ENCODE assay signal across 19 cellular contexts in the genomic region with DNA sequence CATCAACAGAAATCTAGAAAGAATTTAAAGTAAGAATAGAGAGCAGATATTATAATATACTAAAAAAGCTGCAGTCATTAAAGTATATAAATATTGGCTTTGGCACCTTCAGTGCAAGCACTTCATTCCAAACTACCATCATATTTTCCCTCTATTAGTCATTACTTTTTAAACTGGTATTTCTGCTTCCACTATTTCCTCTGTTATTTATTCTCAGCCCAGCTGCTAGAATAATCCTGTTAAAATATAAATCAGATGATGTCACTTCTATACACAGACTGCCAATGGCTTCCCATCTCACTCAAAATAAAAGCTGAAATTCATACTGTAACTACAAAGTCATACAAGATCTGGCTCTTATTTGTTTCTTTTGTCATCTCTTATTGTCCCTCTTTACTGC.
"Had no signal": no experiment of that assay in that cellular context is flagged by ENCODE, and none has a peak within 500 bp of the region (broad histone marks: within the 10 kb centered on the region; RNA-seq: fewer than 3 reads in every experiment).

No MANE protein-coding gene starts in this region.

- H3K9me3 ChIP-seq: left ventricle myocardium inferior, mucosa of descending colon, neutrophil, right atrium auricular region, suprapubic skin had no signal

- H3K36me3 Mint-ChIP-seq: activated naive CD8-positive, alpha-beta T cell treated with anti-CD3 and anti-CD28 coated beads for 36 hours; natural killer cell had no signal

- H3K4me1 ChIP-seq: left ventricle myocardium inferior, right atrium auricular region, suprapubic skin had no signal

- H3K27me3 ChIP-seq: dorsolateral prefrontal cortex, neutrophil, right atrium auricular region, suprapubic skin had no signal

- H3K4me3 ChIP-seq: dorsolateral prefrontal cortex, left ventricle myocardium inferior, mucosa of descending colon, right atrium auricular region, suprapubic skin had no signal

- H3K36me3 ChIP-seq: left ventricle myocardium inferior, neutrophil, right atrium auricular region, suprapubic skin had no signal

- ATAC-seq: activated CD4-positive, alpha-beta T cell treated with anti-CD3 and anti-CD28 coated beads for 36 hours; activated CD8-positive, alpha-beta T cell treated with anti-CD3 and anti-CD28 coated beads for 36 hours; activated T-cell treated with anti-CD3 and anti-CD28 coated beads, Interleukin-2, amount 50 U/mL, for 4 hours; mucosa of descending colon; natural killer cell; stimulated activated naive CD8-positive, alpha-beta T cell treated with anti-CD3 and anti-CD28 coated beads, Interleukin-15, Interleukin-2, amounts not matched to agents 100 U/mL and 50 U/mL, for 24 hours; T-helper 17 cell had no signal

- H3K9me3 Mint-ChIP-seq: activated CD8-positive, alpha-beta T cell treated with anti-CD3 and anti-CD28 coated beads for 36 hours; activated naive CD8-positive, alpha-beta T cell treated with anti-CD3 and anti-CD28 coated beads for 36 hours; activated T-cell treated with anti-CD3 and anti-CD28 coated beads, Interleukin-2, amount 50 U/mL, for 4 hours; endodermal cell; natural killer cell had no signal

- H3K27ac Mint-ChIP-seq: activated CD4-positive, alpha-beta T cell treated with anti-CD3 and anti-CD28 coated beads for 36 hours; activated CD8-positive, alpha-beta T cell treated with anti-CD3 and anti-CD28 coated beads for 36 hours; activated naive CD8-positive, alpha-beta T cell treated with anti-CD3 and anti-CD28 coated beads for 36 hours; endodermal cell; memory B cell; natural killer cell; progenitor cell of endocrine pancreas; T-helper 17 cell had no signal

- H3K27ac ChIP-seq: dorsolateral prefrontal cortex, left ventricle myocardium inferior, neutrophil, right atrium auricular region, suprapubic skin had no signal

- DNase-seq: activated CD4-positive, alpha-beta T cell treated with anti-CD3 and anti-CD28 coated beads for 36 hours; activated CD8-positive, alpha-beta T cell treated with anti-CD3 and anti-CD28 coated beads for 36 hours; activated gamma-delta T cell treated with Interleukin-2 at 50 U/mL for 16 hours; activated naive CD8-positive, alpha-beta T cell treated with anti-CD3 and anti-CD28 coated beads for 36 hours; activated T-cell treated with anti-CD3 and anti-CD28 coated beads, Interleukin-2, amount 50 U/mL, for 4 hours; amygdala; dorsolateral prefrontal cortex; endodermal cell; left ventricle myocardium inferior; mucosa of descending colon; natural killer cell; small intestine; stimulated activated naive CD8-positive, alpha-beta T cell treated with anti-CD3 and anti-CD28 coated beads, Interleukin-15, Interleukin-2, amounts not matched to agents 100 U/mL and 50 U/mL, for 24 hours; T-helper 17 cell had no signal

- H3K4me1 Mint-ChIP-seq: activated CD4-positive, alpha-beta T cell treated with anti-CD3 and anti-CD28 coated beads for 36 hours; activated naive CD8-positive, alpha-beta T cell treated with anti-CD3 and anti-CD28 coated beads for 36 hours; endodermal cell; memory B cell; natural killer cell; T-helper 17 cell had no signal

- H3K27me3 Mint-ChIP-seq: activated CD4-positive, alpha-beta T cell treated with anti-CD3 and anti-CD28 coated beads for 36 hours; activated CD8-positive, alpha-beta T cell treated with anti-CD3 and anti-CD28 coated beads for 36 hours; activated naive CD8-positive, alpha-beta T cell treated with anti-CD3 and anti-CD28 coated beads for 36 hours; memory B cell; T-helper 17 cell had no signal

- H3K4me3 Mint-ChIP-seq: activated CD4-positive, alpha-beta T cell treated with anti-CD3 and anti-CD28 coated beads for 36 hours; activated CD8-positive, alpha-beta T cell treated with anti-CD3 and anti-CD28 coated beads for 36 hours; activated naive CD8-positive, alpha-beta T cell treated with anti-CD3 and anti-CD28 coated beads for 36 hours; activated T-cell treated with anti-CD3 and anti-CD28 coated beads, Interleukin-2, amount 50 U/mL, for 4 hours; endodermal cell; memory B cell; natural killer cell; T-helper 17 cell had no signal
